In the genomic region with DNA sequence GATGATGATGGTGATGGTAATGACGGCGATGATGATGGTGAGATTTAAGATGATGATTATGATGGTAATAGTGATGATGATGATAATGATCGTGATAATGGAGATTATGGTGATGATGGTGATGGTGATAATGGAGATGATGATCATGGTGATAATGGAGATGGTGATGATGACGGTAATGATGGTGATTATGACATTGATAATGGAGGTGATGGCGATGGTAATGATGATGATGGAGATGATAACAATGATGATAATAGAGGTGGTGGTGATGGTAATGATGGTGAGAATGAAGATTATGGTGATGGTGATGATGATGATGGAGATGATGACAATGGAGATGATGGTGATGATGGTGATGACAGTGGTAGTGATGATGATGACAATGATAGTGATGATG, we compare ENCODE assay signal across 5 cellular contexts.
"Had no signal": no experiment of that assay in that cellular context is flagged by ENCODE, and none has a peak within 500 bp of the region (broad histone marks: within the 10 kb centered on the region; RNA-seq: fewer than 3 reads in every experiment).

No MANE protein-coding gene starts in this region.

- H3K9me3 ChIP-seq: HAP-1 had no signal

- H3K4me1 ChIP-seq: HAP-1 had no signal

- H3K36me3 ChIP-seq: HAP-1 had no signal

- H2AFZ ChIP-seq: GM23338 had no signal

- H3K4me2 ChIP-seq: GM23338 had no signal

- DNase-seq: H7, KG1 had no signal

- H3K4me3 ChIP-seq: GM23338, HAP-1 had no signal

- ATAC-seq: GM23338, HCT116 had no signal
